1 cellular context compared by ENCODE assay signal in the genomic region with DNA sequence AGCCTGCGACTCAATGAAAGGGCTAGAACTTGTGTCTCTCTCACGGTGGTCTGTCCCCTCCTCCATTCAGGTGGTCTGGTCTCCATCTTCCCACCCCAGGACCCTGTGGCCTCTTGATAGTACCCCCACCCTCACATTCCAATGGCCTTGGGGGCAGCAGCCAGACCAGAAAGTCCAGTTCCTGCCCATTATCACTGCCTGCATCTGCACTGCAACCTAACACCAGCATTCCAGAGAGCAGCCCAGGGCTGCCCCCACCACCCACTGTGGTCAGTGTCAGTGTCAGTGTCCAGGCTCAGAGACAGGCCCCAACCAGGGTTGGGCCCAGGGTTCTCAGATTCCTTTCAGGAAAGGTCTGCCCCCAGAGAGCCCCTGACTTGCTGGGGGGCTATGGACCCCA.
TF ChIP-seq lines count a peak whose summit lies in the region.

No MANE protein-coding gene starts in this region.

TF ChIP-seq in K562, 482 proteins besides CTCF, POLR2A, EP300 and RAD21:
- peak; percentile 18; the same call in 1 of the 2 replicates for TF ChIP-seq VEZF1 (CRISPR knock-in tag; IDR thresholded peaks at IDR 0.05)
- no peak for TF ChIP-seq NR1H2 (CRISPR knock-in tag; IDR thresholded peaks at IDR 0.05)
- peak; percentile 25; the same call in 1 of the 2 replicates for TF ChIP-seq TCF3 (CRISPR knock-in tag; IDR thresholded peaks at IDR 0.05)
- no peak for TF ChIP-seq STAT5A (IDR thresholded peaks at IDR 0.05; ENCODE audit: borderline replicate concordance, low read length)
- TF ChIP-seq GATA2 (CRISPR knock-in tag; IDR thresholded peaks at IDR 0.05) = peak; percentile 62
- TF ChIP-seq TEAD4 (IDR thresholded peaks at IDR 0.05; ENCODE audit: low read length) = 0 out of 2 replicates have a peak, but pooled peaks have one; percentile 21
- no peak for TF ChIP-seq TEAD4 (CRISPR knock-in tag; IDR thresholded peaks at IDR 0.05; ENCODE audit: borderline replicate concordance)
- TF ChIP-seq TEAD1 (CRISPR knock-in tag; IDR thresholded peaks at IDR 0.05) = peak; percentile 17 to 30; a peak in 2 of 4 replicates
